ENCODE assay signal across 19 cellular contexts in the genomic region with DNA sequence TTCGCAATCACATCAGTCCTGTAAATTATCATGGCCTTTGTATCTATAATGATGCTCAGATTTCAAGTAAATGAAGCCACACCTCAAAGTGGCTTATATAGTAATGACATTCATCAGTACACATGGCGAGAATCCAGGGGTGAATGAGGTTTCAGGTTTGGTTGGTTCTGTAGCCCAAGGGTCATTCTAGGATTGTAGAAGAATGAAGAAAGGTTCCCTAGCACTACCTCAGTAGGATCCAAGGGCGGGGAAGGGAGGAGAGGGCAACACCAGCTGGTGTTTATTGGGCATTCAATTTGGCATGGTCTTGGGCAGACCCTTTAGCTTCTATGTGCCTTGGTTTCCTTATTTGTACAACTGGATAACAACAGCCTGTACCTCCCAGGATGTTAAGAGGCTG.
"Had no signal": no experiment of that assay in that cellular context is flagged by ENCODE, and none has a peak within 500 bp of the region (broad histone marks: within the 10 kb centered on the region; RNA-seq: fewer than 3 reads in every experiment).

No MANE protein-coding gene starts in this region.

- H3K27ac Mint-ChIP-seq: IgD-negative memory B cell had no signal

- ATAC-seq: HepG2, K562 had no signal

- DNase-seq: Kasumi-1, MM.1S, NCI-H1092 treated with DMSO at 0.1 percent for 48 hours, NCI-H1436, NCI-H187 treated with DMSO at 0.1 percent for 48 hours, NCI-H2081 treated with DMSO at 0.1 percent for 48 hours, NCI-H2171, NCI-H226, NCI-H446, NCI-H510A, NCI-H524 treated with DMSO at 0.1 percent for 48 hours, NCI-H69, NCI-H774, Right ventricle myocardium superior, RPMI8226, SIG-M5 had no signal

- H3K4me1 Mint-ChIP-seq: IgD-negative memory B cell had no signal

- H3K4me3 Mint-ChIP-seq: IgD-negative memory B cell had no signal
